Comparison of ENCODE assay signal across 20 cellular contexts in genomic region chr18:79377187-79377891, GRCh38. TPM values are rescaled to one million over a fixed set of nuclear protein-coding genes. Genes with fewer than 3 reads are reported as not detected.
DNase-seq lines count a peak whose midpoint lies in the region; ATAC-seq, FAIRE-seq and TF ChIP-seq lines count a peak whose summit lies in the region.
"Had no signal": no experiment of that assay in that cellular context is flagged by ENCODE, and none has a peak within 500 bp of the region (broad histone marks: within the 10 kb centered on the region; RNA-seq: fewer than 3 reads in every experiment).

No MANE protein-coding gene starts in this region.

- no peaks in the 10 kb centered on the region for H3K27me3 Mint-ChIP-seq in activated naive CD8-positive, alpha-beta T cell treated with anti-CD3 and anti-CD28 coated beads, Interleukin-2, amount 10 ng/mL, durations not matched to agents 7 days and 5 days
- no peaks in the 10 kb centered on the region for H3K27me3 Mint-ChIP-seq in activated naive CD8-positive, alpha-beta T cell treated with anti-CD3 and anti-CD28 coated beads, Interleukin-2, amount 50 U/mL, for 24 hours

- H2AFZ ChIP-seq in neuronal stem cell (ENCODE audit: low read length), result no peak overlapping the region

- no peak for TF ChIP-seq CTCF in RWPE1 (conservative IDR thresholded peaks at IDR 0.05; ENCODE audit: low read depth)

- no peak overlapping the region for H2AK5ac ChIP-seq in neuronal stem cell (ENCODE audit: low read depth, low read length)

- ATAC-seq in activated naive CD8-positive, alpha-beta T cell treated with anti-CD3 and anti-CD28 coated beads, Interleukin-2, amount 10 ng/mL, durations not matched to agents 7 days and 5 days (ENCODE audit: low read depth), result no peak
- ATAC-seq in activated naive CD8-positive, alpha-beta T cell treated with anti-CD3 and anti-CD28 coated beads, Interleukin-2, amount 50 U/mL, for 24 hours, result no peak
- no peak for ATAC-seq in HG02642 (IDR thresholded peaks at IDR 0.05; ENCODE audit: poor library complexity, unreplicated experiment)

- FAIRE-seq in urothelium cell line (lab: Jason Lieb, UNC), result peak; percentile 20
- FAIRE-seq: A204.1, D721Med, GM19239 had no signal

- H3K4ac ChIP-seq in neuronal stem cell (ENCODE audit: low read length), result no peak overlapping the region

- H2BK5ac ChIP-seq in neuronal stem cell (ENCODE audit: low read length), result no peak overlapping the region

- H3K14ac ChIP-seq in neuronal stem cell (ENCODE audit: low read length), result peak overlapping the region; percentile 42

- peak overlapping the region; percentile 34 for H3K27ac Mint-ChIP-seq in activated naive CD8-positive, alpha-beta T cell treated with anti-CD3 and anti-CD28 coated beads, Interleukin-2, amount 10 ng/mL, durations not matched to agents 7 days and 5 days
- H3K27ac Mint-ChIP-seq in activated naive CD8-positive, alpha-beta T cell treated with anti-CD3 and anti-CD28 coated beads, Interleukin-2, amount 50 U/mL, for 24 hours, result no peak overlapping the region

- CTCF ChIA-PET in RWPE1 (lab: Yijun Ruan, JAX), result interaction anchor here (0.6 to 0.8 kb wide), 2 partner anchors 153 to 175 kb away, joined by 3 read pairs; no protein-coding TSS in a partner anchor

- H3K36me3 ChIP-seq in neuronal stem cell (replicated peaks in 1 of 2; ENCODE audit: control insufficient read depth in 2 of 2, insufficient read depth in 2 of 2, low read length in 2 of 2), result peaks cover 8 to 29% of the 10 kb centered on the region in 2 donors
- H3K36me3 ChIP-seq in effector memory CD4-positive, alpha-beta T cell (ENCODE audit: control insufficient read depth, insufficient read depth, low read length), result peaks cover 29% of the 10 kb centered on the region

- peaks cover 8% of the 10 kb centered on the region for H3K4me1 Mint-ChIP-seq in activated naive CD8-positive, alpha-beta T cell treated with anti-CD3 and anti-CD28 coated beads, Interleukin-2, amount 10 ng/mL, durations not matched to agents 7 days and 5 days
- peaks cover 11% of the 10 kb centered on the region for H3K4me1 Mint-ChIP-seq in activated naive CD8-positive, alpha-beta T cell treated with anti-CD3 and anti-CD28 coated beads, Interleukin-2, amount 50 U/mL, for 24 hours

- H3K4me2 ChIP-seq in neuronal stem cell (ENCODE audit: insufficient read depth, low read length, poor library complexity, severe bottlenecking), result no peak overlapping the region
- H3K4me2 ChIP-seq: BLaER1 treated with 17β-estradiol and CSF1 and Interleukin-3, amounts not matched to agents 10 nM and 100 nM had no signal

- POLR2A ChIA-PET in activated naive CD8-positive, alpha-beta T cell treated with anti-CD3 and anti-CD28 coated beads, Interleukin-2, amount 10 ng/mL, durations not matched to agents 7 days and 5 days (lab: Charles Lee), result no interaction called here
- POLR2A ChIA-PET in RWPE1 (lab: Yijun Ruan, JAX; ENCODE audit: low non-redundant PET), result no interaction called here

- no peak overlapping the region for H2BK15ac ChIP-seq in neuronal stem cell (ENCODE audit: low read length)

- no peaks in the 10 kb centered on the region for H3K9me3 ChIP-seq in neuronal stem cell (replicated peaks in 1 of 2; ENCODE audit: control insufficient read depth in 2 of 2, insufficient read depth in 1 of 2, low read depth in 1 of 2, low read length in 2 of 2)
- no peaks in the 10 kb centered on the region for H3K9me3 ChIP-seq in effector memory CD4-positive, alpha-beta T cell (ENCODE audit: control insufficient read depth, low read length)
- H3K9me3 ChIP-seq: BLaER1 treated with 17β-estradiol and CSF1 and Interleukin-3, amounts not matched to agents 10 nM and 100 nM had no signal

- WGBS in neuronal stem cell (ENCODE audit: extremely low coverage in 2 of 2, insufficient read length in 2 of 2, insufficient replicate concordance in 1 of 2), 2 donors, result no CpG with 5 or more reads among the region's 19 CpGs

- no peak overlapping the region for H3K4me3 Mint-ChIP-seq in activated naive CD8-positive, alpha-beta T cell treated with anti-CD3 and anti-CD28 coated beads, Interleukin-2, amount 10 ng/mL, durations not matched to agents 7 days and 5 days
- H3K4me3 Mint-ChIP-seq in activated naive CD8-positive, alpha-beta T cell treated with anti-CD3 and anti-CD28 coated beads, Interleukin-2, amount 50 U/mL, for 24 hours, result no peak overlapping the region
- H3K4me3 Mint-ChIP-seq: CD8-positive, alpha-beta memory T cell had no signal

- no peaks in the 10 kb centered on the region for H3K27me3 ChIP-seq in neuronal stem cell (ENCODE audit: control insufficient read depth in 3 of 3, insufficient read depth in 3 of 3, low read depth in 1 of 3, low read length in 3 of 3)
- H3K27me3 ChIP-seq in effector memory CD4-positive, alpha-beta T cell (replicated peaks; ENCODE audit: control insufficient read depth, insufficient read depth, low read length, poor library complexity, severe bottlenecking), result no peaks in the 10 kb centered on the region
- H3K27me3 ChIP-seq: BLaER1 treated with 17β-estradiol and CSF1 and Interleukin-3, amounts not matched to agents 10 nM and 100 nM had no signal

- H3K27ac ChIP-seq in cingulate gyrus (ENCODE audit: low read depth, low read length) (peak overlapping the region; percentile 47), neuronal stem cell (replicated peaks; ENCODE audit: low read length) (no peak overlapping the region), RWPE1 (no peak overlapping the region)
- H3K27ac ChIP-seq in effector memory CD4-positive, alpha-beta T cell (ENCODE audit: insufficient read depth, low read length, poor library complexity, severe bottlenecking), result no peak overlapping the region
- H3K27ac ChIP-seq: BLaER1 treated with 17β-estradiol and CSF1 and Interleukin-3, amounts not matched to agents 10 nM and 100 nM had no signal

- H2BK120ac ChIP-seq in neuronal stem cell (ENCODE audit: low read depth, low read length), result no peak overlapping the region

- DNase-seq in activated naive CD8-positive, alpha-beta T cell treated with anti-CD3 and anti-CD28 coated beads, Interleukin-2, amount 10 ng/mL, durations not matched to agents 7 days and 5 days, result no peak
- DNase-seq in activated naive CD8-positive, alpha-beta T cell treated with anti-CD3 and anti-CD28 coated beads, Interleukin-2, amount 50 U/mL, for 24 hours, result no peak
- DNase-seq in neuronal stem cell (ENCODE audit: low spot score) (no peak), urothelium cell line (ENCODE audit: low spot score) (no peak), RWPE1 (ENCODE audit: low spot score) (no peak)
- DNase-seq in effector memory CD4-positive, alpha-beta T cell, result no peak
- DNase-seq: CD8-positive, alpha-beta memory T cell; DMS79; MV-4-11; NCI-H1417 treated with DMSO at 0.1 percent for 48 hours; NCI-H2029; NCI-H2171 treated with DMSO at 0.1 percent for 48 hours; NCI-H446 treated with DMSO at 0.1 percent for 48 hours; RPMI8226 had no signal

- peaks cover 0 to 3% of the 10 kb centered on the region in 2 donors for H3K4me1 ChIP-seq in neuronal stem cell (ENCODE audit: control insufficient read depth in 2 of 2, insufficient read depth in 1 of 2, low read depth in 1 of 2, low read length in 2 of 2)
- peaks cover 3% of the 10 kb centered on the region for H3K4me1 ChIP-seq in effector memory CD4-positive, alpha-beta T cell (ENCODE audit: control insufficient read depth, insufficient read depth, low read length, poor library complexity, severe bottlenecking)

- H3K79me1 ChIP-seq in neuronal stem cell (ENCODE audit: low read depth, low read length), result peaks cover 2% of the 10 kb centered on the region

- H3K18ac ChIP-seq in neuronal stem cell (ENCODE audit: low read length), result no peak overlapping the region

- H3K9ac ChIP-seq in neuronal stem cell (ENCODE audit: low read depth, low read length, poor library complexity), result peak overlapping the region; percentile 54
- H3K9ac ChIP-seq: BLaER1 treated with 17β-estradiol and CSF1 and Interleukin-3, amounts not matched to agents 10 nM and 100 nM had no signal

- H3K4me3 ChIP-seq in neuronal stem cell (ENCODE audit: low read length in 2 of 2), result no peak overlapping the region
- no peak overlapping the region for H3K4me3 ChIP-seq in effector memory CD4-positive, alpha-beta T cell (ENCODE audit: insufficient read depth, low read depth, low read length, poor library complexity, severe bottlenecking)
- H3K4me3 ChIP-seq: BLaER1 treated with 17β-estradiol and CSF1 and Interleukin-3, amounts not matched to agents 10 nM and 100 nM had no signal

- peaks cover 2% of the 10 kb centered on the region for H3K36me3 Mint-ChIP-seq in activated naive CD8-positive, alpha-beta T cell treated with anti-CD3 and anti-CD28 coated beads, Interleukin-2, amount 10 ng/mL, durations not matched to agents 7 days and 5 days
- peaks cover 4% of the 10 kb centered on the region for H3K36me3 Mint-ChIP-seq in activated naive CD8-positive, alpha-beta T cell treated with anti-CD3 and anti-CD28 coated beads, Interleukin-2, amount 50 U/mL, for 24 hours (ENCODE audit: low read depth)

- no peak overlapping the region for H4K8ac ChIP-seq in neuronal stem cell (ENCODE audit: low read depth, low read length)

- H3K9me3 Mint-ChIP-seq in activated naive CD8-positive, alpha-beta T cell treated with anti-CD3 and anti-CD28 coated beads, Interleukin-2, amount 10 ng/mL, durations not matched to agents 7 days and 5 days, result no peaks in the 10 kb centered on the region
- no peaks in the 10 kb centered on the region for H3K9me3 Mint-ChIP-seq in activated naive CD8-positive, alpha-beta T cell treated with anti-CD3 and anti-CD28 coated beads, Interleukin-2, amount 50 U/mL, for 24 hours
- H3K9me3 Mint-ChIP-seq: CD8-positive, alpha-beta memory T cell had no signal

- H4K91ac ChIP-seq in neuronal stem cell (ENCODE audit: low read depth, low read length, poor library complexity), result no peak overlapping the region

- peak overlapping the region; percentile 77 for H3K23ac ChIP-seq in neuronal stem cell (ENCODE audit: low read depth, low read length, poor library complexity)

- no peak overlapping the region for H2BK12ac ChIP-seq in neuronal stem cell (ENCODE audit: low read length)

RNA-seq across cellular contexts. Expression of gene NFATC1, which starts 18.4 kb away (rescaled TPM):
- total RNA-seq in activated naive CD8-positive, alpha-beta T cell treated with anti-CD3 and anti-CD28 coated beads, Interleukin-2, amount 10 ng/mL, durations not matched to agents 7 days and 5 days, result 10 to 100 TPM; 46.9 to 50.8 TPM
- 4.7 TPM for polyA plus RNA-seq in neuronal stem cell (2013, experiment 1 of 2)
- polyA plus RNA-seq in neuronal stem cell (2013, experiment 2 of 2), result 5.2 TPM
